1 cellular context compared by ENCODE assay signal in genomic region chr7:100936167-100936566, GRCh38. TPM values are rescaled to one million over a fixed set of nuclear protein-coding genes. Genes with fewer than 3 reads are reported as not detected.
"Had no signal": no experiment of that assay in that cellular context is flagged by ENCODE, and none has a peak within 500 bp of the region (broad histone marks: within the 10 kb centered on the region; RNA-seq: fewer than 3 reads in every experiment).

No MANE protein-coding gene starts in this region.

RNA-seq across cellular contexts. Expression of gene MUC3A, which starts 13.2 kb away (rescaled TPM):
- total RNA-seq: G401 had no signal

RNA-seq across cellular contexts. Expression of gene MUC12, which starts 33.2 kb away (rescaled TPM):
- total RNA-seq: G401 had no signal
